In genomic region chr7:116782177-116782711, GRCh38 we compare ENCODE assay signal across 11 cellular contexts.
A peak's percentile ranks its signal among the peaks of the same experiment; 100 is the strongest.
DNase-seq lines count a peak whose midpoint lies in the region; ATAC-seq and TF ChIP-seq lines count a peak whose summit lies in the region.
"Had no signal": no experiment of that assay in that cellular context is flagged by ENCODE, and none has a peak within 500 bp of the region (broad histone marks: within the 10 kb centered on the region; RNA-seq: fewer than 3 reads in every experiment).

No MANE protein-coding gene starts in this region.

- ATAC-seq in GM23338: peak; percentile 24
- ATAC-seq in body of pancreas: no peak
- no peak for ATAC-seq in heart left ventricle
- ATAC-seq: activated naive CD8-positive, alpha-beta T cell treated with anti-CD3 and anti-CD28 coated beads, Interleukin-2, amount 50 U/mL, for 24 hours had no signal

- H3K4me2 ChIP-seq in GM23338: peak overlapping the region; percentile 67
- no peak overlapping the region for H3K4me2 ChIP-seq in skeletal muscle satellite cell (ENCODE audit: low read length)

- TF ChIP-seq CTCF in GM23338 (conservative IDR thresholded peaks at IDR 0.05; ENCODE audit: low read depth in 2 of 2) (no peak), fibroblast of mammary gland (conservative IDR thresholded peaks at IDR 0.05; ENCODE audit: control insufficient read depth, insufficient read depth, low read depth, low read length) (no peak), body of pancreas (IDR thresholded peaks at IDR 0.05) (no peak), heart left ventricle (IDR thresholded peaks at IDR 0.05) (no peak), Peyer's patch (IDR thresholded peaks at IDR 0.05) (no peak)

- H3K4me3 ChIP-seq in GM23338: no peak overlapping the region
- no peak overlapping the region for H3K4me3 ChIP-seq in NT2/D1 (ENCODE audit: insufficient read length, low read depth)
- H3K4me3 ChIP-seq in fibroblast of mammary gland (ENCODE audit: control insufficient read depth, low read depth, low read length): no peak overlapping the region
- no peak overlapping the region for H3K4me3 ChIP-seq in skeletal muscle satellite cell (ENCODE audit: low read length)
- no peak overlapping the region for H3K4me3 ChIP-seq in body of pancreas
- H3K4me3 ChIP-seq in heart left ventricle: no peak overlapping the region
- H3K4me3 ChIP-seq in Peyer's patch: no peak overlapping the region
- H3K4me3 ChIP-seq: right atrium auricular region had no signal

- H3K36me3 ChIP-seq in GM23338 (ENCODE audit: insufficient read depth) (no peaks in the 10 kb centered on the region), NT2/D1 (ENCODE audit: insufficient read depth, insufficient read length, low read length) (peaks cover 18% of the 10 kb centered on the region), skeletal muscle satellite cell (ENCODE audit: insufficient read depth, low read length) (peaks cover 81% of the 10 kb centered on the region), body of pancreas (replicated peaks in 1 of 2; ENCODE audit: insufficient read depth in 1 of 2, low read depth in 2 of 2) (no peaks in the 10 kb centered on the region), heart left ventricle (peaks cover 0 to 13% (median 0%) of the 10 kb centered on the region in 9 donors), Peyer's patch (peaks cover 0 to 4% (median 0%) of the 10 kb centered on the region in 3 donors)
- H3K36me3 ChIP-seq: right atrium auricular region had no signal

- peaks cover 34% of the 10 kb centered on the region for H3K4me1 ChIP-seq in GM23338 (ENCODE audit: insufficient read depth)
- H3K4me1 ChIP-seq in NT2/D1 (ENCODE audit: insufficient read depth, insufficient read length): no peaks in the 10 kb centered on the region
- peaks cover 58% of the 10 kb centered on the region for H3K4me1 ChIP-seq in skeletal muscle satellite cell (ENCODE audit: control insufficient read depth, insufficient read depth, low read length)
- H3K4me1 ChIP-seq in body of pancreas: peaks cover 46% of the 10 kb centered on the region
- peaks cover 0 to 17% (median 1%) of the 10 kb centered on the region in 12 donors for H3K4me1 ChIP-seq in heart left ventricle
- peaks cover 0 to 26% (median 0%) of the 10 kb centered on the region in 4 donors for H3K4me1 ChIP-seq in Peyer's patch

- no peaks in the 10 kb centered on the region for H3K79me2 ChIP-seq in GM23338 (replicated peaks; ENCODE audit: insufficient read depth)

- H3K4me1 Mint-ChIP-seq in GM23338: peaks cover 20% of the 10 kb centered on the region

- H3F3A ChIP-seq in GM23338 (replicated peaks; ENCODE audit: low read depth): no peaks in the 10 kb centered on the region

- no peaks in the 10 kb centered on the region for H3K27me3 ChIP-seq in GM23338 (ENCODE audit: insufficient read depth)
- H3K27me3 ChIP-seq in NT2/D1 (ENCODE audit: insufficient read depth, insufficient read length): peaks cover 8% of the 10 kb centered on the region
- no peaks in the 10 kb centered on the region for H3K27me3 ChIP-seq in skeletal muscle satellite cell (ENCODE audit: control insufficient read depth, insufficient read depth, low read length)
- H3K27me3 ChIP-seq in body of pancreas: no peaks in the 10 kb centered on the region
- H3K27me3 ChIP-seq in heart left ventricle: no peaks in the 10 kb centered on the region
- no peaks in the 10 kb centered on the region for H3K27me3 ChIP-seq in Peyer's patch
- H3K27me3 ChIP-seq: right atrium auricular region had no signal

- H4K20me1 ChIP-seq in GM23338 (replicated peaks; ENCODE audit: insufficient read depth): no peaks in the 10 kb centered on the region

- H3K4me3 Mint-ChIP-seq in GM23338: no peak overlapping the region
- H3K4me3 Mint-ChIP-seq: activated naive CD8-positive, alpha-beta T cell treated with anti-CD3 and anti-CD28 coated beads, Interleukin-2, amount 50 U/mL, for 24 hours had no signal

- no peaks in the 10 kb centered on the region for H3K9me2 ChIP-seq in GM23338 (ENCODE audit: insufficient read depth)

- H3K9ac ChIP-seq in NT2/D1 (ENCODE audit: insufficient read length, low read depth) (no peak overlapping the region), skeletal muscle satellite cell (ENCODE audit: low read depth, low read length) (peak overlapping the region; percentile 7)

- no peaks in the 10 kb centered on the region for H3K9me3 Mint-ChIP-seq in GM23338
- H3K9me3 Mint-ChIP-seq: activated naive CD8-positive, alpha-beta T cell treated with anti-CD3 and anti-CD28 coated beads, Interleukin-2, amount 50 U/mL, for 24 hours had no signal

- peak; percentile 44 for DNase-seq in GM23338 (ENCODE audit: low spot score)
- peak; percentile 77 for DNase-seq in NT2/D1 (ENCODE audit: low read depth, low spot score)
- DNase-seq in fibroblast of mammary gland (ENCODE audit: low read depth): peak; percentile 39
- no peak for DNase-seq in body of pancreas
- DNase-seq in heart left ventricle: no peak
- no peak for DNase-seq in Peyer's patch
- DNase-seq: activated CD4-positive, alpha-beta T cell treated with anti-CD3 and anti-CD28 coated beads, Interleukin-2, amount 50 U/mL, for 48 hours; activated naive CD8-positive, alpha-beta T cell treated with anti-CD3 and anti-CD28 coated beads, Interleukin-2, amount 50 U/mL, for 24 hours; GF-D8 had no signal

- H3K27ac ChIP-seq in GM23338 (ENCODE audit: low read depth) (no peak overlapping the region; the same call in 1 of the 2 replicates), body of pancreas (peak overlapping the region in 2 of 4 donors; percentile 19 to 77), heart left ventricle (no peak overlapping the region), Peyer's patch (no peak overlapping the region)
- H3K27ac ChIP-seq: right atrium auricular region had no signal

- intact Hi-C loops in body of pancreas (cut with DNase I): loop anchor here (10.0 kb wide), 1 partner anchor 107 kb away; the partner anchor contains the start of gene MET
- intact Hi-C loops in heart left ventricle (cut with DNase I): no loop called here

- no peak overlapping the region for H3K27ac Mint-ChIP-seq in GM23338
- H3K27ac Mint-ChIP-seq: activated naive CD8-positive, alpha-beta T cell treated with anti-CD3 and anti-CD28 coated beads, Interleukin-2, amount 50 U/mL, for 24 hours had no signal

- TF ChIP-seq POLR2A in body of pancreas (IDR thresholded peaks at IDR 0.05): no peak
- TF ChIP-seq POLR2A in heart left ventricle (IDR thresholded peaks at IDR 0.05): no peak
- TF ChIP-seq POLR2A in Peyer's patch (IDR thresholded peaks at IDR 0.05): no peak

- H3K9me3 ChIP-seq in NT2/D1 (ENCODE audit: insufficient read depth, low read length) (no peaks in the 10 kb centered on the region), skeletal muscle satellite cell (replicated peaks; ENCODE audit: low read length) (no peaks in the 10 kb centered on the region), body of pancreas (no peaks in the 10 kb centered on the region), heart left ventricle (no peaks in the 10 kb centered on the region), Peyer's patch (no peaks in the 10 kb centered on the region)
- H3K9me3 ChIP-seq: right atrium auricular region had no signal

- H3K27me3 Mint-ChIP-seq in GM23338 (ENCODE audit: insufficient read depth, low read depth, poor library complexity): no peaks in the 10 kb centered on the region
- H3K27me3 Mint-ChIP-seq: activated naive CD8-positive, alpha-beta T cell treated with anti-CD3 and anti-CD28 coated beads, Interleukin-2, amount 50 U/mL, for 24 hours had no signal

- no peaks in the 10 kb centered on the region for H3K36me3 Mint-ChIP-seq in GM23338 (ENCODE audit: low read depth)

- WGBS in body of pancreas, 2 donors: 39 to 50% methylated on average over 1 of the region's 1 CpG
- WGBS in heart left ventricle, 4 donors: 26 to 44% (median 41%) methylated on average over 1 of the region's 1 CpG

- no peak overlapping the region for H2AFZ ChIP-seq in GM23338

TF ChIP-seq in GM23338, 12 proteins besides CTCF, POLR2A, EP300 and RAD21 (continues in another document):
- TF ChIP-seq ETS1 (IDR thresholded peaks at IDR 0.05) (no peak), NANOG (IDR thresholded peaks at IDR 0.05; ENCODE audit: borderline replicate concordance) (no peak), POLR2AphosphoS5 (IDR thresholded peaks at IDR 0.05; ENCODE audit: low read depth) (no peak), EZH2phosphoT487 (IDR thresholded peaks at IDR 0.05; ENCODE audit: unreplicated experiment) (no peak), ZNF331 (CRISPR knock-in tag; IDR thresholded peaks at IDR 0.05; ENCODE audit: low read depth) (no peak), JUNB (IDR thresholded peaks at IDR 0.05; ENCODE audit: unreplicated experiment) (no peak), CREB1 (CRISPR knock-in tag; IDR thresholded peaks at IDR 0.05; ENCODE audit: low read depth) (no peak), STAT1 (IDR thresholded peaks at IDR 0.05; ENCODE audit: unreplicated experiment) (no peak), ZNF114 (CRISPR knock-in tag; IDR thresholded peaks at IDR 0.05) (no peak)

Comparison
In these comparisons a context has a peak if more than half of its experiments do, and no peak if none do; other contexts are left out.
1. DNase-seq: peak in GM23338 (single experiment), NT2/D1 (single experiment) and fibroblast of mammary gland (single experiment); none in body of pancreas (0 of 4), heart left ventricle (0 of 5) and Peyer's patch (0 of 3).